19 cellular contexts compared by ENCODE assay signal in the genomic region with DNA sequence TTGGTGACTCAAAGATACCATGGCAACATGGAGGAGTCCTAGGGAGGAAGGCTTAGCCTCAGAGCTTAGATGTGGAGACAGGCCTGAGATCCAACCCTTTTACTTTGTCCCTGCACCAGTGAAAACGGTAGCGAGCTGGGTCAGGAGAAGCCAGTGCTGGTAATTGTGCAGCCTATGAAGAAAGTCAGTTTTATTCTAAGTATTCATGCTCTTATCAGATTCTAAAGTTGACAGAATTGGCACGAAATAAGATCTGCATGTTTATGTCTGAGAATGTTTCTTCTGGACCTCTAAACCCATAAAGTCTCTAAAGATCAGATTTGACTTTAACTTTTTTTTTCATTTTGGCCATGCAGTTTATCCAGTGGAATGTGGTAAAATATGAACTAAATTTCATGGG.
DNase-seq lines count a peak whose midpoint lies in the region; ATAC-seq and TF ChIP-seq lines count a peak whose summit lies in the region.
"Had no signal": no experiment of that assay in that cellular context is flagged by ENCODE, and none has a peak within 500 bp of the region (broad histone marks: within the 10 kb centered on the region; RNA-seq: fewer than 3 reads in every experiment).

No MANE protein-coding gene starts in this region.

- no peak for TF ChIP-seq CTCF in retinal pigment epithelial cell (conservative IDR thresholded peaks at IDR 0.05; ENCODE audit: low read depth, low read length)

- no peak overlapping the region for H3K4me3 ChIP-seq in adipocyte (ENCODE audit: low read length)
- no peak overlapping the region for H3K4me3 ChIP-seq in retinal pigment epithelial cell (ENCODE audit: low read length)
- H3K4me3 ChIP-seq: BLaER1 treated with 17β-estradiol and CSF1 and Interleukin-3, amounts not matched to agents 10 nM and 100 nM; SJCRH30 had no signal

- H3K9ac ChIP-seq in adipocyte (ENCODE audit: low read length) = no peak overlapping the region
- H3K9ac ChIP-seq: BLaER1 treated with 17β-estradiol and CSF1 and Interleukin-3, amounts not matched to agents 10 nM and 100 nM had no signal

- peaks cover 3% of the 10 kb centered on the region for H3K4me1 ChIP-seq in adipocyte (ENCODE audit: control insufficient read depth, insufficient read depth, low read length)
- H3K4me1 ChIP-seq: SJCRH30 had no signal

- H3K27me3 ChIP-seq in adipocyte (replicated peaks; ENCODE audit: control insufficient read depth, insufficient read depth, low read length) = no peaks in the 10 kb centered on the region
- H3K27me3 ChIP-seq: SJCRH30 had no signal

- DNase-seq in adipocyte (ENCODE audit: low read depth) (peak; percentile 78), dedifferentiated amniotic fluid mesenchymal stem cell (ENCODE audit: extremely low spot score) (peak; percentile 55), retinal pigment epithelial cell (ENCODE audit: low read depth) (peak; percentile 81), putamen (ENCODE audit: low spot score) (no peak), caudate nucleus (lab: John Stamatoyannopoulos, UW) (no peak)
- no peak for DNase-seq in stimulated activated CD4-positive, alpha-beta T cell treated with anti-CD3 and anti-CD28 coated beads, Interleukin-2, amount 100 ng/mL, for 24 hours
- DNase-seq: CD4-positive, alpha-beta memory T cell; GDM1; Karpas-422; NCI-H1694; NCI-H2081; NCI-H2171; NCI-H345; NCI-H524; NCI-H774; NK-92 treated with Interleukin-12 subunit alpha and Interleukin-12 subunit beta, amount 100 ng/mL, for 24 hours; SJCRH30 had no signal

- no peak for ATAC-seq in GM21717 (IDR thresholded peaks at IDR 0.05; ENCODE audit: unreplicated experiment)

- no peaks in the 10 kb centered on the region for H3K9me3 ChIP-seq in adipocyte (ENCODE audit: control insufficient read depth, low read length)
- H3K9me3 ChIP-seq: SJCRH30 had no signal

- H3K36me3 ChIP-seq in adipocyte (ENCODE audit: control insufficient read depth, insufficient read depth, low read length, severe bottlenecking) = no peaks in the 10 kb centered on the region
- H3K36me3 ChIP-seq: BLaER1 treated with 17β-estradiol and CSF1 and Interleukin-3, amounts not matched to agents 10 nM and 100 nM; SJCRH30 had no signal

- no peak overlapping the region for H3K27ac ChIP-seq in caudate nucleus (ENCODE audit: low read depth, low read length)
- H3K27ac ChIP-seq: BLaER1 treated with 17β-estradiol and CSF1 and Interleukin-3, amounts not matched to agents 10 nM and 100 nM; SJCRH30 had no signal

Comparison
In these comparisons a context has a peak if more than half of its experiments do, and no peak if none do; other contexts are left out.
1. DNase-seq: peak in adipocyte (single experiment), dedifferentiated amniotic fluid mesenchymal stem cell (single experiment) and retinal pigment epithelial cell (single experiment); none in putamen (single experiment), stimulated activated CD4-positive, alpha-beta T cell treated with anti-CD3 and anti-CD28 coated beads, Interleukin-2, amount 100 ng/mL, for 24 hours (0 of 2) and caudate nucleus (0 of 61).